8 cellular contexts compared by ENCODE assay signal in genomic region chr11:123235117-123235686, GRCh38. TPM values are rescaled to one million over a fixed set of nuclear protein-coding genes. Genes with fewer than 3 reads are reported as not detected.
DNase-seq lines count a peak whose midpoint lies in the region; ATAC-seq and TF ChIP-seq lines count a peak whose summit lies in the region.

No MANE protein-coding gene starts in this region.

- H3K27ac ChIP-seq in smooth muscle cell (ENCODE audit: low read depth), result no peak overlapping the region

- no peak for ATAC-seq in HG03097 (IDR thresholded peaks at IDR 0.05; ENCODE audit: low FRiP score, unreplicated experiment)
- ATAC-seq in GM19395 (IDR thresholded peaks at IDR 0.05; ENCODE audit: unreplicated experiment), result no peak

- H3K4me3 Mint-ChIP-seq in activated CD4-positive, alpha-beta T cell treated with anti-CD3 and anti-CD28 coated beads, Interleukin-2, amount 10 ng/mL, durations not matched to agents 24 days and 14 days, result no peak overlapping the region

- no peaks in the 10 kb centered on the region for H3K9me3 ChIP-seq in smooth muscle cell (replicated peaks; ENCODE audit: low read depth)

- H3K36me3 ChIP-seq in H7 (replicated peaks; ENCODE audit: control insufficient read depth, insufficient read depth, low read length), result no peaks in the 10 kb centered on the region
- no peaks in the 10 kb centered on the region for H3K36me3 ChIP-seq in smooth muscle cell (ENCODE audit: low read depth)

- no peaks in the 10 kb centered on the region for H3K27me3 ChIP-seq in H7 (ENCODE audit: control insufficient read depth, insufficient read depth, low read length)
- H3K27me3 ChIP-seq in smooth muscle cell (ENCODE audit: low read depth), result no peaks in the 10 kb centered on the region

- H3K4me2 ChIP-seq in smooth muscle cell, result no peak overlapping the region

- 71% methylated on average over 14 of the region's 14 CpGs for WGBS in smooth muscle cell (ENCODE audit: low lambda C conversion rate)

- TF ChIP-seq CTCF in AG04449 (IDR thresholded peaks at IDR 0.05; ENCODE audit: insufficient read depth, low read length, missing control alignments), result peak; percentile 45
- TF ChIP-seq CTCF in fibroblast of mammary gland (conservative IDR thresholded peaks at IDR 0.05; ENCODE audit: control insufficient read depth, insufficient read depth, low read depth, low read length), result peak; percentile 79
- TF ChIP-seq CTCF in smooth muscle cell (IDR thresholded peaks at IDR 0.05; ENCODE audit: borderline replicate concordance, insufficient read depth, poor library complexity, severe bottlenecking), result peak; percentile 50

- peaks cover 9% of the 10 kb centered on the region for H3K27me3 Mint-ChIP-seq in activated CD4-positive, alpha-beta T cell treated with anti-CD3 and anti-CD28 coated beads, Interleukin-2, amount 10 ng/mL, durations not matched to agents 24 days and 14 days

- no peak overlapping the region for H3K9ac ChIP-seq in smooth muscle cell (ENCODE audit: low read depth)

- no peaks in the 10 kb centered on the region for H4K20me1 ChIP-seq in smooth muscle cell (ENCODE audit: low read depth)

- peaks cover 6% of the 10 kb centered on the region for H3F3A ChIP-seq in smooth muscle cell (ENCODE audit: low read depth)

- H3K4me1 ChIP-seq in smooth muscle cell (ENCODE audit: low read depth), result peaks cover 10% of the 10 kb centered on the region

- intact Hi-C loops in activated CD4-positive, alpha-beta T cell treated with anti-CD3 and anti-CD28 coated beads, Interleukin-2, amount 10 ng/mL, durations not matched to agents 24 days and 14 days (cut with micrococcal nuclease), result no loop called here

- DNase-seq in AG04449 (ENCODE audit: low read depth, low spot score), result no peak
- DNase-seq in H7, result peak; percentile 49
- DNase-seq in activated CD4-positive, alpha-beta T cell treated with anti-CD3 and anti-CD28 coated beads, Interleukin-2, amount 10 ng/mL, durations not matched to agents 24 days and 14 days, result peak; percentile 78
- DNase-seq in fibroblast of mammary gland (ENCODE audit: low read depth), result peak; percentile 69
- DNase-seq in smooth muscle cell (lab: John Stamatoyannopoulos, UW; ENCODE audit: unreplicated experiment), result no peak
- DNase-seq in NCI-H1930 (lab: John Stamatoyannopoulos, UW), result no peak

- H3K4me3 ChIP-seq in AG04449 (ENCODE audit: low read depth, low read length) (no peak overlapping the region), H7 (ENCODE audit: insufficient read depth, low read depth, low read length) (no peak overlapping the region), fibroblast of mammary gland (ENCODE audit: control insufficient read depth, low read depth, low read length) (peak overlapping the region; percentile 27), smooth muscle cell (no peak overlapping the region)

- peaks cover 36% of the 10 kb centered on the region for H3K4me1 Mint-ChIP-seq in activated CD4-positive, alpha-beta T cell treated with anti-CD3 and anti-CD28 coated beads, Interleukin-2, amount 10 ng/mL, durations not matched to agents 24 days and 14 days

- CTCF ChIA-PET in AG04449 (lab: Yijun Ruan, JAX), result interaction anchor here (0.6 to 20.9 kb wide), 6 partner anchors 12 to 126 kb away, joined by 3 to 683 read pairs (median 4); no protein-coding TSS in a partner anchor

- H3K9me3 Mint-ChIP-seq in activated CD4-positive, alpha-beta T cell treated with anti-CD3 and anti-CD28 coated beads, Interleukin-2, amount 10 ng/mL, durations not matched to agents 24 days and 14 days, result peaks cover 11% of the 10 kb centered on the region

- H2AFZ ChIP-seq in smooth muscle cell (ENCODE audit: low read depth), result no peak overlapping the region

- H3K79me2 ChIP-seq in smooth muscle cell (ENCODE audit: low read depth), result no peaks in the 10 kb centered on the region

- POLR2A ChIA-PET in AG04449 (lab: Yijun Ruan, JAX), result interaction anchor here (0.8 kb wide), 1 partner anchor 46 kb away, joined by 4 read pairs; no protein-coding TSS in a partner anchor

- H3K27ac Mint-ChIP-seq in activated CD4-positive, alpha-beta T cell treated with anti-CD3 and anti-CD28 coated beads, Interleukin-2, amount 10 ng/mL, durations not matched to agents 24 days and 14 days, result no peak overlapping the region

- peaks cover 6% of the 10 kb centered on the region for H3K36me3 Mint-ChIP-seq in activated CD4-positive, alpha-beta T cell treated with anti-CD3 and anti-CD28 coated beads, Interleukin-2, amount 10 ng/mL, durations not matched to agents 24 days and 14 days (ENCODE audit: low read depth)

RNA-seq across cellular contexts. Expression of gene CLMP, which starts 40.2 kb away (rescaled TPM):
- total RNA-seq in H7 (2014; rRNA removed; shearing (Covaris generic)), result 17.6 and 24.3 TPM in 2 replicates
- 0.05 and 0.12 TPM in 2 replicates for total RNA-seq in activated CD4-positive, alpha-beta T cell treated with anti-CD3 and anti-CD28 coated beads, Interleukin-2, amount 10 ng/mL, durations not matched to agents 24 days and 14 days
- 163 and 176 TPM in 2 replicates for total RNA-seq in smooth muscle cell
- polyA plus RNA-seq in smooth muscle cell, result 62.0 and 74.0 TPM in 2 replicates

Comparison
In these comparisons a context has a peak if more than half of its experiments do, and no peak if none do; other contexts are left out.
1. DNase-seq: peak in H7 (single experiment), activated CD4-positive, alpha-beta T cell treated with anti-CD3 and anti-CD28 coated beads, Interleukin-2, amount 10 ng/mL, durations not matched to agents 24 days and 14 days (single experiment) and fibroblast of mammary gland (single experiment); none in AG04449 (single experiment), smooth muscle cell (single experiment) and NCI-H1930 (0 of 2).
2. RNA of gene CLMP, which starts 40.2 kb away (total RNA-seq): 163 to 176 TPM in smooth muscle cell and 17.6 to 24.3 TPM in H7; 0.05 to 0.12 TPM in activated CD4-positive, alpha-beta T cell treated with anti-CD3 and anti-CD28 coated beads, Interleukin-2, amount 10 ng/mL, durations not matched to agents 24 days and 14 days; every median in the first group is over 10 times any median in the second.
3. Peak in every context shown above with its lines, with median percentiles within 50 percentile points of each other: CTCF ChIP-seq.